ENCODE assay signal across 8 cellular contexts in genomic region chr14:50260511-50260910, GRCh38. TPM values are rescaled to one million over a fixed set of nuclear protein-coding genes. Genes with fewer than 3 reads are reported as not detected.
DNase-seq lines count a peak whose midpoint lies in the region; ATAC-seq, FAIRE-seq and TF ChIP-seq lines count a peak whose summit lies in the region.

No MANE protein-coding gene starts in this region.

- TF ChIP-seq CTCF in HFF-Myc (IDR thresholded peaks at IDR 0.05; ENCODE audit: low read depth, low read length, missing control alignments): peak; percentile 41

- no peaks in the 10 kb centered on the region for H3K9me3 ChIP-seq in aorta (ENCODE audit: control insufficient read depth, low read length)

- H3K4me3 Mint-ChIP-seq in stimulated activated effector memory CD8-positive, alpha-beta T cell treated with anti-CD3 and anti-CD28 coated beads, Interleukin-12 subunit alpha, Interleukin-12 subunit beta, amount 100 ng/mL, for 72 hours: no peak overlapping the region

- H3K27ac Mint-ChIP-seq in stimulated activated effector memory CD8-positive, alpha-beta T cell treated with anti-CD3 and anti-CD28 coated beads, Interleukin-12 subunit alpha, Interleukin-12 subunit beta, amount 100 ng/mL, for 72 hours: no peak overlapping the region

- no peaks in the 10 kb centered on the region for H3K4me1 ChIP-seq in aorta (ENCODE audit: control insufficient read depth in 1 of 2, insufficient read depth in 2 of 2, low read length in 2 of 2)

- H3K27me3 ChIP-seq in aorta (ENCODE audit: control insufficient read depth in 1 of 2, insufficient read depth in 2 of 2, low read length in 1 of 2): no peaks in the 10 kb centered on the region

- H3K9me3 Mint-ChIP-seq in stimulated activated effector memory CD8-positive, alpha-beta T cell treated with anti-CD3 and anti-CD28 coated beads, Interleukin-12 subunit alpha, Interleukin-12 subunit beta, amount 100 ng/mL, for 72 hours: no peaks in the 10 kb centered on the region

- no peak overlapping the region for H3K27ac ChIP-seq in aorta (ENCODE audit: low read depth in 1 of 2, low read length in 2 of 2)

- FAIRE-seq in TTC549 (lab: Jason Lieb, UNC): peak; percentile 71

- H3K4me1 Mint-ChIP-seq in stimulated activated effector memory CD8-positive, alpha-beta T cell treated with anti-CD3 and anti-CD28 coated beads, Interleukin-12 subunit alpha, Interleukin-12 subunit beta, amount 100 ng/mL, for 72 hours: no peaks in the 10 kb centered on the region

- H3K4me3 ChIP-seq in HFF-Myc (replicated peaks; ENCODE audit: low read depth, low read length) (no peak overlapping the region), aorta (ENCODE audit: low read length in 2 of 2) (no peak overlapping the region)

- H3K36me3 ChIP-seq in aorta (ENCODE audit: control insufficient read depth in 1 of 2, insufficient read depth in 2 of 2, low read length in 1 of 2): no peaks in the 10 kb centered on the region

- peaks cover 14% of the 10 kb centered on the region for H3K36me3 Mint-ChIP-seq in stimulated activated effector memory CD8-positive, alpha-beta T cell treated with anti-CD3 and anti-CD28 coated beads, Interleukin-12 subunit alpha, Interleukin-12 subunit beta, amount 100 ng/mL, for 72 hours

- DNase-seq in NCI-H526 (lab: John Stamatoyannopoulos, UW): peak; percentile 6 to 17
- no peak for DNase-seq in NCI-H526 treated with DMSO at 0.1 percent for 48 hours (lab: John Stamatoyannopoulos, UW)
- peak; percentile 26 for DNase-seq in HFF-Myc (ENCODE audit: extremely low read depth, low read depth)
- peak; percentile 17 for DNase-seq in globus pallidus (ENCODE audit: low spot score)
- DNase-seq in stimulated activated effector memory CD8-positive, alpha-beta T cell treated with anti-CD3 and anti-CD28 coated beads, Interleukin-12 subunit alpha, Interleukin-12 subunit beta, amount 100 ng/mL, for 72 hours (ENCODE audit: low spot score in 2 of 2): no peak
- DNase-seq in C1 segment of cervical spinal cord (lab: John Stamatoyannopoulos, UW): no peak
- DNase-seq in aorta: no peak

- WGBS in aorta, 2 donors: 37 to 40% methylated on average over 3 of the region's 3 CpGs

- peak; percentile 69 for ATAC-seq in stimulated activated effector memory CD8-positive, alpha-beta T cell treated with anti-CD3 and anti-CD28 coated beads, Interleukin-12 subunit alpha, Interleukin-12 subunit beta, amount 100 ng/mL, for 72 hours
- no peak for ATAC-seq in aorta (ENCODE audit: low FRiP score)

- intact Hi-C loops in aorta (cut with DNase I): no loop called here

RNA-seq across cellular contexts. Expression of gene SOS2, which starts 29.1 kb away (rescaled TPM):
- 10 to 100 TPM; 37.0 to 41.7 TPM for total RNA-seq in aorta
- polyA plus RNA-seq in aorta: 10 to 100 TPM; 11.7 to 14.8 TPM

RNA-seq across cellular contexts. Expression of gene L2HGDH, which starts 51.5 kb away (rescaled TPM):
- 1 to 10 TPM; 2.1 to 2.7 TPM for total RNA-seq in aorta
- polyA plus RNA-seq in aorta: 1 to 10 TPM; 1.9 to 2.5 TPM

RNA-seq across cellular contexts. Expression of gene DMAC2L, which starts 51.6 kb away (rescaled TPM):
- 10 to 100 TPM; 13.1 to 15.8 TPM for total RNA-seq in aorta
- polyA plus RNA-seq in aorta: 10 to 100 TPM in 1 of 2 donors, 1 to 10 TPM in 1; 6.8 to 11.4 TPM

Comparison
In these comparisons a context has a peak if more than half of its experiments do, and no peak if none do; other contexts are left out.
1. DNase-seq: peak in NCI-H526 (2 of 2), HFF-Myc (single experiment) and globus pallidus (single experiment); none in NCI-H526 treated with DMSO at 0.1 percent for 48 hours (single experiment), stimulated activated effector memory CD8-positive, alpha-beta T cell treated with anti-CD3 and anti-CD28 coated beads, Interleukin-12 subunit alpha, Interleukin-12 subunit beta, amount 100 ng/mL, for 72 hours (0 of 2), C1 segment of cervical spinal cord (0 of 14) and aorta (0 of 2).